15 cellular contexts compared by ENCODE assay signal in the genomic region with DNA sequence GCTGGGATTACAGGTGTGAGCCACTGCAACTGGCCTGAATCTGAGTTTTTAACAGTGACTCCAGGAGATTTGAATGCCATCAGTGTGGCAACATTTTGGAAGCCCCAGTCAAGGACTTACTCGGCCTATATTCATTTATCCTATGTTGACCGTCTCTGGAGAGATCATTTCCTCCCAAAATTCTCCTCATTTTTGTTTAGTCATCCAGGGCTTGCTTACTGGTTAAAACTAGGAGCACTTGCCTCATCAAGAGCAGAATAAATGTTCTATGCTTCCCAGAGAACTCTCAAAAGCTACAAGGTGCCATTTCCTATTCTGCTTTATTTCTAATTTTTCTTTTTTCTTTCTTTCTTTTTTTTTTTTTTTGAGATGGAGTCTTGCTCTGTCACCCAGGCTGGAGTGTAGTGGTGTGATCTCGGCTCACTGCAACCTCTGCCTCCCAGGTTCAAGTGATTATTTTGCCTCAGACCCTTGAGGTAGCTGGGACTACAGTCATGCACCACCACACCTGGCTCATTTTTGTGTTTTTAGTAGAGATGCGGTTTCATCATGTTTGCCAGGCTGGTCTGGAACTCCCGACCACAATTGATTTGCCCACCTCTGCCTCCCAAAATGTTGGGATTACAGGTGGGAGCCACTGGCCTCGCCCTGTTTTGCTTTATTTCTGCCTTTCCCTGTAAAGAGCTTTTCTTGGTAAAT. TPM values are rescaled to one million over a fixed set of nuclear protein-coding genes. Genes with fewer than 3 reads are reported as not detected.
A peak's percentile ranks its signal among the peaks of the same experiment; 100 is the strongest.
DNase-seq lines count a peak whose midpoint lies in the region; ATAC-seq and TF ChIP-seq lines count a peak whose summit lies in the region.
"Had no signal": no experiment of that assay in that cellular context is flagged by ENCODE, and none has a peak within 500 bp of the region (broad histone marks: within the 10 kb centered on the region; RNA-seq: fewer than 3 reads in every experiment).

No MANE protein-coding gene starts in this region.

- H3K4me3 Mint-ChIP-seq in activated naive CD4-positive, alpha-beta T cell treated with anti-CD3 and anti-CD28 coated beads, Interleukin-2, amount 50 U/mL, for 24 hours, result no peak overlapping the region
- H3K4me3 Mint-ChIP-seq in activated CD4-positive, alpha-beta T cell treated with anti-CD3 and anti-CD28 coated beads for 36 hours, result no peak overlapping the region

- H3K27ac Mint-ChIP-seq in activated naive CD4-positive, alpha-beta T cell treated with anti-CD3 and anti-CD28 coated beads, Interleukin-2, amount 50 U/mL, for 24 hours, result peak overlapping the region; percentile 18
- H3K27ac Mint-ChIP-seq in activated CD4-positive, alpha-beta T cell treated with anti-CD3 and anti-CD28 coated beads for 36 hours, result no peak overlapping the region

- no peak for TF ChIP-seq CTCF in RWPE1 (conservative IDR thresholded peaks at IDR 0.05; ENCODE audit: low read depth)

- CTCF ChIA-PET in RWPE1 (lab: Yijun Ruan, JAX), result interaction anchor here (1.1 to 1.2 kb wide), 2 partner anchors 34 to 69 kb away, joined by 3 read pairs; no protein-coding TSS in a partner anchor
- CTCF ChIA-PET in activated CD4-positive, alpha-beta T cell treated with anti-CD3 and anti-CD28 coated beads for 36 hours (lab: Charles Lee), result no interaction called here

- no peak for DNase-seq in activated naive CD4-positive, alpha-beta T cell treated with Interleukin-2 at 50 U/mL for 16 hours
- DNase-seq in RWPE1 (ENCODE audit: low spot score) (no peak), kidney tubule cell (ENCODE audit: low spot score) (peak; percentile 24), caudate nucleus (lab: John Stamatoyannopoulos, UW) (no peak), NCI-H446 (lab: John Stamatoyannopoulos, UW) (no peak)
- DNase-seq in activated CD4-positive, alpha-beta T cell treated with anti-CD3 and anti-CD28 coated beads for 36 hours, result no peak
- DNase-seq: MV-4-11, NCI-H1417, NCI-H187 treated with DMSO at 0.1 percent for 48 hours, NCI-H446 treated with DMSO at 0.1 percent for 48 hours, Right ventricle myocardium superior had no signal

- intact Hi-C loops in activated CD4-positive, alpha-beta T cell treated with anti-CD3 and anti-CD28 coated beads for 36 hours (cut with DNase I, micrococcal nuclease), result loop anchor here in 1 of 2 experiments (10.0 kb wide), 1 partner anchor 222 kb away; no protein-coding TSS in a partner anchor

- H3K27me3 Mint-ChIP-seq in activated naive CD4-positive, alpha-beta T cell treated with anti-CD3 and anti-CD28 coated beads, Interleukin-2, amount 50 U/mL, for 24 hours, result no peaks in the 10 kb centered on the region
- no peaks in the 10 kb centered on the region for H3K27me3 Mint-ChIP-seq in activated CD4-positive, alpha-beta T cell treated with anti-CD3 and anti-CD28 coated beads for 36 hours

- peaks cover 5% of the 10 kb centered on the region for H3K9me3 Mint-ChIP-seq in activated naive CD4-positive, alpha-beta T cell treated with anti-CD3 and anti-CD28 coated beads, Interleukin-2, amount 50 U/mL, for 24 hours
- H3K9me3 Mint-ChIP-seq in activated CD4-positive, alpha-beta T cell treated with anti-CD3 and anti-CD28 coated beads for 36 hours (ENCODE audit: low read depth), result no peaks in the 10 kb centered on the region

- ATAC-seq in activated CD4-positive, alpha-beta T cell treated with anti-CD3 and anti-CD28 coated beads for 36 hours, result no peak
- no peak for ATAC-seq in HG02571 (IDR thresholded peaks at IDR 0.05; ENCODE audit: unreplicated experiment)

- peaks cover 28% of the 10 kb centered on the region for H3K4me1 Mint-ChIP-seq in activated naive CD4-positive, alpha-beta T cell treated with anti-CD3 and anti-CD28 coated beads, Interleukin-2, amount 50 U/mL, for 24 hours
- peaks cover 22% of the 10 kb centered on the region for H3K4me1 Mint-ChIP-seq in activated CD4-positive, alpha-beta T cell treated with anti-CD3 and anti-CD28 coated beads for 36 hours

- POLR2A ChIA-PET in RWPE1 (lab: Yijun Ruan, JAX; ENCODE audit: low non-redundant PET), result no interaction called here
- POLR2A ChIA-PET in activated CD4-positive, alpha-beta T cell treated with anti-CD3 and anti-CD28 coated beads for 36 hours (lab: Charles Lee), result no interaction called here

- peak overlapping the region; percentile 37 for H3K27ac ChIP-seq in RWPE1
- H3K27ac ChIP-seq in caudate nucleus (ENCODE audit: low read depth, low read length), result no peak overlapping the region
- H3K27ac ChIP-seq: BLaER1 treated with 17β-estradiol and CSF1 and Interleukin-3, amounts not matched to agents 10 nM and 100 nM had no signal

- H3K36me3 Mint-ChIP-seq in activated naive CD4-positive, alpha-beta T cell treated with anti-CD3 and anti-CD28 coated beads, Interleukin-2, amount 50 U/mL, for 24 hours, result no peaks in the 10 kb centered on the region
- no peaks in the 10 kb centered on the region for H3K36me3 Mint-ChIP-seq in activated CD4-positive, alpha-beta T cell treated with anti-CD3 and anti-CD28 coated beads for 36 hours (ENCODE audit: low read depth)

RNA-seq across cellular contexts. Expression of gene TRIM27, which starts 23.4 kb away (rescaled TPM):
- 10 to 100 TPM; 48.5 to 54.6 TPM for total RNA-seq in activated CD4-positive, alpha-beta T cell treated with anti-CD3 and anti-CD28 coated beads for 36 hours

RNA-seq across cellular contexts. Expression of gene ZNF311, which starts 57.9 kb away (rescaled TPM):
- 1 to 10 TPM in 1 of 2 experiments, under 1 TPM in 1; 0.98 to 1.0 TPM for total RNA-seq in activated CD4-positive, alpha-beta T cell treated with anti-CD3 and anti-CD28 coated beads for 36 hours
- total RNA-seq: G401 had no signal
